Comparison of ENCODE assay signal across 10 cellular contexts in genomic region chr17:29133146-29133713, GRCh38. TPM values are rescaled to one million over a fixed set of nuclear protein-coding genes. Genes with fewer than 3 reads are reported as not detected.
DNase-seq lines count a peak whose midpoint lies in the region; ATAC-seq, FAIRE-seq and TF ChIP-seq lines count a peak whose summit lies in the region.
"Had no signal": no experiment of that assay in that cellular context is flagged by ENCODE, and none has a peak within 500 bp of the region (broad histone marks: within the 10 kb centered on the region; RNA-seq: fewer than 3 reads in every experiment).

No MANE protein-coding gene starts in this region.

- H3K4me1 ChIP-seq in foreskin keratinocyte: peaks cover 4% of the 10 kb centered on the region
- H3K4me1 ChIP-seq: prostate gland had no signal

- ATAC-seq in SK-N-SH treated with all-trans-retinoic acid at 6 μM for 48 hours: peak; percentile 92
- ATAC-seq in foreskin keratinocyte: peak; percentile 18
- no peak for ATAC-seq in HG02759 (IDR thresholded peaks at IDR 0.05; ENCODE audit: unreplicated experiment)

- no peaks in the 10 kb centered on the region for H3K27me3 ChIP-seq in foreskin keratinocyte

- H3K4me1 Mint-ChIP-seq in progenitor cell of endocrine pancreas (ENCODE audit: low read depth): peaks cover 8% of the 10 kb centered on the region

- H3K9me3 Mint-ChIP-seq in progenitor cell of endocrine pancreas (ENCODE audit: low read depth): no peaks in the 10 kb centered on the region

- H3K27ac ChIP-seq in foreskin keratinocyte: no peak overlapping the region
- H3K27ac ChIP-seq: prostate gland had no signal

- TF ChIP-seq CTCF in foreskin keratinocyte (conservative IDR thresholded peaks at IDR 0.05): no peak
- TF ChIP-seq CTCF in progenitor cell of endocrine pancreas (IDR thresholded peaks at IDR 0.05; ENCODE audit: unreplicated experiment): no peak
- no peak for TF ChIP-seq CTCF in D721Med (IDR thresholded peaks at IDR 0.05; ENCODE audit: insufficient read depth, missing control alignments)

- peaks cover 2% of the 10 kb centered on the region for H3K36me3 Mint-ChIP-seq in progenitor cell of endocrine pancreas (ENCODE audit: insufficient read depth)

- H3K4me3 Mint-ChIP-seq in progenitor cell of endocrine pancreas (ENCODE audit: low read depth): no peak overlapping the region

- FAIRE-seq in D721Med (lab: Jason Lieb, UNC): no peak
- FAIRE-seq: colon had no signal

- DNase-seq in GM03348 (ENCODE audit: low spot score): peak; percentile 81
- no peak for DNase-seq in foreskin keratinocyte
- no peak for DNase-seq in progenitor cell of endocrine pancreas (ENCODE audit: low spot score, unreplicated experiment)
- no peak for DNase-seq in medulla oblongata (ENCODE audit: extremely low spot score)
- DNase-seq in D721Med (ENCODE audit: insufficient read length, low spot score): no peak
- DNase-seq in NCI-H2196 (lab: John Stamatoyannopoulos, UW; ENCODE audit: unreplicated experiment): no peak

- peak overlapping the region; percentile 64 for H3K27ac Mint-ChIP-seq in progenitor cell of endocrine pancreas

- no peaks in the 10 kb centered on the region for H3K27me3 Mint-ChIP-seq in progenitor cell of endocrine pancreas

TF ChIP-seq in SK-N-SH treated with all-trans-retinoic acid at 6 μM for 48 hours, 23 proteins besides CTCF, POLR2A, EP300 and RAD21:
- TF ChIP-seq TOX (CRISPR knock-in tag; IDR thresholded peaks at IDR 0.05; ENCODE audit: borderline replicate concordance) (no peak), BACH2 (CRISPR knock-in tag; IDR thresholded peaks at IDR 0.05; ENCODE audit: borderline replicate concordance) (no peak), RARB (CRISPR knock-in tag; IDR thresholded peaks at IDR 0.05) (no peak), OSR1 (CRISPR knock-in tag; IDR thresholded peaks at IDR 0.05) (no peak), ISL1 (CRISPR knock-in tag; IDR thresholded peaks at IDR 0.05) (no peak), ZNF70 (CRISPR knock-in tag; IDR thresholded peaks at IDR 0.05) (no peak), SNAI2 (CRISPR knock-in tag; IDR thresholded peaks at IDR 0.05) (no peak)
- TF ChIP-seq, protein P1, sequence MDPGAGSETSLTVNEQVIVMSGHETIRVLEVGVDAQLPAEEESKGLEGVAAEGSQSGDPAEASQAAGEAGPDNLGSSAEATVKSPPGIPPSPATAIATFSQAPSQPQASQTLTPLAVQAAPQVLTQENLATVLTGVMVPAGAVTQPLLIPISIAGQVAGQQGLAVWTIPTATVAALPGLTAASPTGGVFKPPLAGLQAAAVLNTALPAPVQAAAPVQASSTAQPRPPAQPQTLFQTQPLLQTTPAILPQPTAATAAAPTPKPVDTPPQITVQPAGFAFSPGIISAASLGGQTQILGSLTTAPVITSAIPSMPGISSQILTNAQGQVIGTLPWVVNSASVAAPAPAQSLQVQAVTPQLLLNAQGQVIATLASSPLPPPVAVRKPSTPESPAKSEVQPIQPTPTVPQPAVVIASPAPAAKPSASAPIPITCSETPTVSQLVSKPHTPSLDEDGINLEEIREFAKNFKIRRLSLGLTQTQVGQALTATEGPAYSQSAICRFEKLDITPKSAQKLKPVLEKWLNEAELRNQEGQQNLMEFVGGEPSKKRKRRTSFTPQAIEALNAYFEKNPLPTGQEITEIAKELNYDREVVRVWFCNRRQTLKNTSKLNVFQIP (CRISPR knock-in tag; IDR thresholded peaks at IDR 0.05; ENCODE audit: borderline replicate concordance, low read depth): no peak
TF ChIP-seq in SK-N-SH treated with all-trans-retinoic acid at 6 μM for 48 hours: peak in this region for 0.

RNA-seq across cellular contexts. Expression of gene MYO18A, which starts 47.0 kb away (rescaled TPM):
- total RNA-seq in foreskin keratinocyte: 56.2 and 67.4 TPM in 2 replicates
- 43.6 and 47.5 TPM in 2 replicates for polyA plus RNA-seq in foreskin keratinocyte
- 75.7 and 77.1 TPM in 2 replicates for total RNA-seq in progenitor cell of endocrine pancreas
